Comparison of ENCODE assay signal across 1 cellular context in genomic region chr3:48661501-48662139, GRCh38.
A peak's percentile ranks its signal among the peaks of the same experiment; 100 is the strongest.
TF ChIP-seq lines count a peak whose summit lies in the region.

No MANE protein-coding gene starts in this region.

TF ChIP-seq in WTC11, 78 proteins besides CTCF, POLR2A, EP300 and RAD21 (continued from another document and continues in another):
- TF ChIP-seq ZNF425 (CRISPR knock-in tag; conservative IDR thresholded peaks at IDR 0.05) = no peak
- TF ChIP-seq SOX15 (CRISPR knock-in tag; IDR thresholded peaks at IDR 0.05) = no peak
- TF ChIP-seq ATF3 (CRISPR knock-in tag; conservative IDR thresholded peaks at IDR 0.05) = peak; percentile 94
- peak; percentile 99 for TF ChIP-seq ATF1 (CRISPR knock-in tag; IDR thresholded peaks at IDR 0.05)
- peak; percentile 99 for TF ChIP-seq E2F1 (CRISPR knock-in tag; IDR thresholded peaks at IDR 0.05)
- peak; percentile 100 for TF ChIP-seq RELA (CRISPR knock-in tag; IDR thresholded peaks at IDR 0.05; ENCODE audit: borderline replicate concordance)
- TF ChIP-seq ATF2 (CRISPR knock-in tag; IDR thresholded peaks at IDR 0.05; ENCODE audit: borderline replicate concordance, low read depth) = peak; percentile 94
- TF ChIP-seq ERG (CRISPR knock-in tag; IDR thresholded peaks at IDR 0.05) = peak; percentile 87; the same call in 1 of the 2 replicates
- peak; percentile 100 for TF ChIP-seq ZNF219 (CRISPR knock-in tag; IDR thresholded peaks at IDR 0.05; ENCODE audit: borderline replicate concordance)
- peak; percentile 84 for TF ChIP-seq PRRX2 (CRISPR knock-in tag; IDR thresholded peaks at IDR 0.05)
- TF ChIP-seq FOXK1 (CRISPR knock-in tag; IDR thresholded peaks at IDR 0.05) = peak; percentile 100
- no peak for TF ChIP-seq CDX4 (CRISPR knock-in tag; IDR thresholded peaks at IDR 0.05; ENCODE audit: borderline replicate concordance)
- TF ChIP-seq ZNF263 (CRISPR knock-in tag; IDR thresholded peaks at IDR 0.05; ENCODE audit: low read depth) = peak; percentile 94
- TF ChIP-seq NR3C1 (CRISPR knock-in tag; conservative IDR thresholded peaks at IDR 0.05; ENCODE audit: low read depth) = peak; percentile 99
- no peak for TF ChIP-seq GTF2I (CRISPR knock-in tag; conservative IDR thresholded peaks at IDR 0.05)
- TF ChIP-seq EMX1 (CRISPR knock-in tag; IDR thresholded peaks at IDR 0.05) = no peak
- peak; percentile 82 for TF ChIP-seq NFYB (CRISPR knock-in tag; conservative IDR thresholded peaks at IDR 0.05; ENCODE audit: low read depth)
- no peak for TF ChIP-seq NFATC4 (CRISPR knock-in tag; IDR thresholded peaks at IDR 0.05)
- peak; percentile 97 for TF ChIP-seq ZBTB21 (CRISPR knock-in tag; IDR thresholded peaks at IDR 0.05; ENCODE audit: borderline replicate concordance)
- TF ChIP-seq ZNF423 (CRISPR knock-in tag; IDR thresholded peaks at IDR 0.05) = peak; percentile 51
- peak; percentile 99 for TF ChIP-seq STAT6 (CRISPR knock-in tag; conservative IDR thresholded peaks at IDR 0.05; ENCODE audit: low read depth)
- TF ChIP-seq FOXP4 (CRISPR knock-in tag; IDR thresholded peaks at IDR 0.05) = peak; percentile 100
- TF ChIP-seq PRDM15 (CRISPR knock-in tag; IDR thresholded peaks at IDR 0.05) = peak; percentile 88
- TF ChIP-seq FOXP1 (CRISPR knock-in tag; IDR thresholded peaks at IDR 0.05; ENCODE audit: borderline replicate concordance) = peak; percentile 100
- peak; percentile 99 for TF ChIP-seq SMAD4 (CRISPR knock-in tag; IDR thresholded peaks at IDR 0.05)
- peak; percentile 100 for TF ChIP-seq TEAD4 (CRISPR knock-in tag; IDR thresholded peaks at IDR 0.05)
- peak; percentile 91; the same call in 1 of the 2 replicates for TF ChIP-seq MXD4 (CRISPR knock-in tag; IDR thresholded peaks at IDR 0.05; ENCODE audit: borderline replicate concordance)
- TF ChIP-seq ARID4B (CRISPR knock-in tag; IDR thresholded peaks at IDR 0.05; ENCODE audit: borderline replicate concordance) = peak; percentile 100
- TF ChIP-seq HMGXB4 (CRISPR knock-in tag; IDR thresholded peaks at IDR 0.05) = peak; percentile 99
- TF ChIP-seq OVOL2 (CRISPR knock-in tag; IDR thresholded peaks at IDR 0.05; ENCODE audit: borderline replicate concordance) = no peak
- peak; percentile 99 for TF ChIP-seq MLX (CRISPR knock-in tag; IDR thresholded peaks at IDR 0.05)
- peak; percentile 95 for TF ChIP-seq ZNF121 (CRISPR knock-in tag; IDR thresholded peaks at IDR 0.05)
